ENCODE assay signal across 1 cellular context in genomic region chr16:89562939-89563338, GRCh38.
A peak's percentile ranks its signal among the peaks of the same experiment; 100 is the strongest.
TF ChIP-seq lines count a peak whose summit lies in the region.

No MANE protein-coding gene starts in this region.

TF ChIP-seq in HEK293, 187 proteins besides CTCF, POLR2A, EP300 and RAD21 (continued from another document):
- peak; percentile 79; the same call in 1 of the 2 replicates for TF ChIP-seq ZNF449 (tag by site-specific recombination; IDR thresholded peaks at IDR 0.05)
- no peak for TF ChIP-seq ZNF660 (tag by site-specific recombination; IDR thresholded peaks at IDR 0.05)
